In the genomic region with DNA sequence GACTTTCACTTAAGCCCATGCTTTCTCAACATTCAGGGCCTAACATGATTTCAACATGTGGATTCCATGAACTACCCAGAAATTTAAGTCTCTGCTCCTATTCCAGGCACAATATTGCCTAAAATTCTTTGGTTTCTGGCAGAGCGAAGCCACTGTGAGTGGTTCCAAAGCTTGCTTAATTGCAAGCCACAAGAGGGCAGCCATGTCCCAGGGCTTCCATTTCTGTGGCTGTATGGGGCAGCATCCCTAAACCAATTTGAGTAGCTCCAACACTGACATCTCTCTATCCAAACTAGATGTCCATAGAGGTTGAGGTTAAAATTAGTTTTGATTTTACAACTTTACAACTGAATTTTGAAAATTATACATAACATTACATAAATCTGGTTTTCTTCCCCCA, we compare ENCODE assay signal across 8 cellular contexts. TPM values are rescaled to one million over a fixed set of nuclear protein-coding genes. Genes with fewer than 3 reads are reported as not detected.
DNase-seq lines count a peak whose midpoint lies in the region; ATAC-seq and TF ChIP-seq lines count a peak whose summit lies in the region.

No MANE protein-coding gene starts in this region.

- H3K36me3 ChIP-seq in mucosa of descending colon (ENCODE audit: low read depth), result no peaks in the 10 kb centered on the region

- peak; percentile 93 for ATAC-seq in GM21717 (IDR thresholded peaks at IDR 0.05; ENCODE audit: unreplicated experiment)
- peak; percentile 69 for ATAC-seq in mucosa of descending colon
- peak; percentile 85 for ATAC-seq in stimulated activated effector memory CD8-positive, alpha-beta T cell treated with anti-CD3 and anti-CD28 coated beads, Interleukin-12 subunit alpha, Interleukin-12 subunit beta, amount 100 ng/mL, for 72 hours

- intact Hi-C loops in dorsolateral prefrontal cortex (cut with DNase I) (no loop called here), mucosa of descending colon (cut with DNase I, micrococcal nuclease) (no loop called here)

- H3K27ac ChIP-seq in dorsolateral prefrontal cortex, result no peak overlapping the region

- no peak overlapping the region for H3K4me3 Mint-ChIP-seq in stimulated activated effector memory CD8-positive, alpha-beta T cell treated with anti-CD3 and anti-CD28 coated beads, Interleukin-12 subunit alpha, Interleukin-12 subunit beta, amount 100 ng/mL, for 72 hours

- H3K27ac Mint-ChIP-seq in stimulated activated effector memory CD8-positive, alpha-beta T cell treated with anti-CD3 and anti-CD28 coated beads, Interleukin-12 subunit alpha, Interleukin-12 subunit beta, amount 100 ng/mL, for 72 hours, result no peak overlapping the region

- TF ChIP-seq CTCF in GM10266 (IDR thresholded peaks at IDR 0.05; ENCODE audit: control insufficient read depth, insufficient read depth, low read depth, missing control alignments), result peak; percentile 81
- TF ChIP-seq CTCF in dorsolateral prefrontal cortex (IDR thresholded peaks at IDR 0.05 in 54 of 56, conservative IDR thresholded peaks at IDR 0.05 in 2 of 56; ENCODE audit: low read depth in 1 of 56, partially characterized antibody in 56 of 56), result peak in 52 of 56 donors; percentile 2 to 70 (median 42)
- peak; percentile 24 for TF ChIP-seq CTCF in mucosa of descending colon (IDR thresholded peaks at IDR 0.05)

- H3K27me3 ChIP-seq in dorsolateral prefrontal cortex, result peaks cover 0 to 4% (median 0%) of the 10 kb centered on the region in 45 donors

- DNase-seq in GM10266 (ENCODE audit: extremely low spot score), result peak; percentile 35
- DNase-seq in LHCN-M2 (ENCODE audit: low read depth), result peak; percentile 72
- peak; percentile 63 to 67 for DNase-seq in activated CD4-positive, alpha-beta T cell treated with anti-CD3 and anti-CD28 coated beads for 4 hours
- DNase-seq in dorsolateral prefrontal cortex, result peak in 5 of 10 donors; percentile 6 to 43 (median 34)
- peak in 2 of 3 donors; percentile 59 to 66 for DNase-seq in mucosa of descending colon
- DNase-seq in stimulated activated effector memory CD8-positive, alpha-beta T cell treated with anti-CD3 and anti-CD28 coated beads, Interleukin-12 subunit alpha, Interleukin-12 subunit beta, amount 100 ng/mL, for 72 hours (ENCODE audit: low spot score in 2 of 2), result peak; percentile 34 to 65
- DNase-seq in NCI-H146 (lab: John Stamatoyannopoulos, UW), result no peak

- H3K9me3 ChIP-seq in mucosa of descending colon, result no peaks in the 10 kb centered on the region

- H3K36me3 Mint-ChIP-seq in stimulated activated effector memory CD8-positive, alpha-beta T cell treated with anti-CD3 and anti-CD28 coated beads, Interleukin-12 subunit alpha, Interleukin-12 subunit beta, amount 100 ng/mL, for 72 hours, result no peaks in the 10 kb centered on the region

- H3K9me3 Mint-ChIP-seq in stimulated activated effector memory CD8-positive, alpha-beta T cell treated with anti-CD3 and anti-CD28 coated beads, Interleukin-12 subunit alpha, Interleukin-12 subunit beta, amount 100 ng/mL, for 72 hours, result no peaks in the 10 kb centered on the region

- peaks cover 9% of the 10 kb centered on the region for H3K4me1 Mint-ChIP-seq in stimulated activated effector memory CD8-positive, alpha-beta T cell treated with anti-CD3 and anti-CD28 coated beads, Interleukin-12 subunit alpha, Interleukin-12 subunit beta, amount 100 ng/mL, for 72 hours

- H3K4me3 ChIP-seq in dorsolateral prefrontal cortex, result no peak overlapping the region
- H3K4me3 ChIP-seq in mucosa of descending colon, result no peak overlapping the region

- no peaks in the 10 kb centered on the region for H3K4me1 ChIP-seq in mucosa of descending colon (ENCODE audit: low read depth)

RNA-seq across cellular contexts. Expression of a gene that starts 56.3 kb away (rescaled TPM):
- total RNA-seq in LHCN-M2 (2014; rRNA removed), result 67.0 and 72.6 TPM in 2 replicates
- 24.5 TPM for polyA plus RNA-seq in LHCN-M2 (2012)
- 10 to 100 TPM in 13 of 120 experiments, 1 to 10 TPM in 107; 2.5 to 15.1 (median 7.2) TPM for total RNA-seq in dorsolateral prefrontal cortex
- 10 to 100 TPM; 10.4 to 29.5 (median 13.0) TPM for total RNA-seq in mucosa of descending colon

Comparison
In these comparisons a context has a peak if more than half of its experiments do, and no peak if none do; other contexts are left out.
1. CTCF ChIP-seq: peak in every context shown above with its lines; median percentile 81 in GM10266; 42 in dorsolateral prefrontal cortex; 24 in mucosa of descending colon.